28 cellular contexts compared by ENCODE assay signal in genomic region chr9:76022317-76022716, GRCh38.
"Had no signal": no experiment of that assay in that cellular context is flagged by ENCODE, and none has a peak within 500 bp of the region (broad histone marks: within the 10 kb centered on the region; RNA-seq: fewer than 3 reads in every experiment).

No MANE protein-coding gene starts in this region.

- FAIRE-seq: endometrium, frontal cortex, islet of Langerhans had no signal

- DNase-seq: activated CD4-positive, alpha-beta T cell treated with anti-CD3 and anti-CD28 coated beads for 36 hours; activated CD4-positive, CD25-positive, alpha-beta regulatory T cell; activated CD8-positive, alpha-beta memory T cell treated with anti-CD3 and anti-CD28 coated beads, Interleukin-2, amount 10 ng/mL, durations not matched to agents 7 days and 5 days; activated CD8-positive, alpha-beta T cell treated with anti-CD3 and anti-CD28 coated beads, Interleukin-2, amount 10 ng/mL, durations not matched to agents 7 days and 5 days; activated naive CD4-positive, alpha-beta T cell; activated T-cell treated with anti-CD3 and anti-CD28 coated beads, Interleukin-2, amount 50 U/mL, for 72 hours; cerebellar nuclear complex; colonic mucosa; effector CD8-positive, alpha-beta T cell; left lung; lower lobe of right lung; mesenchymal stem cell; nucleus accumbens; stimulated activated CD4-positive, alpha-beta T cell treated with anti-CD3 and anti-CD28 coated beads, Interleukin-1b, Interleukin-23, amount 100 ng/mL, for 48 hours; stimulated activated CD4-positive, alpha-beta T cell treated with anti-CD3 and anti-CD28 coated beads, Interleukin-4, amount 100 ng/mL, for 4 hours; stimulated activated CD8-positive, alpha-beta memory T cell treated with anti-CD3 and anti-CD28 coated beads, Interleukin-4, amount 100 ng/mL, for 48 hours; stimulated activated naive CD8-positive, alpha-beta T cell treated with anti-CD3 and anti-CD28 coated beads, Interleukin-15, amount 100 ng/mL, for 72 hours; substantia nigra; upper lobe of left lung had no signal

- H3K36me3 ChIP-seq: cardiac muscle cell, colonic mucosa, right atrium auricular region, vagina had no signal

- H3K4me2 ChIP-seq: smooth muscle cell had no signal

- H3K4me1 ChIP-seq: ascending aorta, colonic mucosa, left lung, right atrium auricular region, upper lobe of left lung, vagina had no signal

- H3K27ac ChIP-seq: ascending aorta, cardiac muscle cell, colonic mucosa, epithelial cell of prostate, left lung, lower lobe of right lung, right atrium auricular region, upper lobe of left lung, vagina had no signal

- H3K9me3 ChIP-seq: ascending aorta, colonic mucosa, left lung, lower lobe of right lung, right atrium auricular region, upper lobe of left lung, vagina had no signal

- H3K4me3 ChIP-seq: ascending aorta, cardiac muscle cell, colonic mucosa, left lung, lower lobe of right lung, right atrium auricular region, smooth muscle cell, upper lobe of left lung, vagina had no signal

- H3K27me3 ChIP-seq: ascending aorta, cardiac muscle cell, colonic mucosa, left lung, right atrium auricular region, upper lobe of left lung, vagina had no signal
